31 cellular contexts compared by ENCODE assay signal in genomic region chr6:63676412-63677114, GRCh38. TPM values are rescaled to one million over a fixed set of nuclear protein-coding genes. Genes with fewer than 3 reads are reported as not detected.
DNase-seq lines count a peak whose midpoint lies in the region; ATAC-seq, FAIRE-seq and TF ChIP-seq lines count a peak whose summit lies in the region.
"Had no signal": no experiment of that assay in that cellular context is flagged by ENCODE, and none has a peak within 500 bp of the region (broad histone marks: within the 10 kb centered on the region; RNA-seq: fewer than 3 reads in every experiment).

No MANE protein-coding gene starts in this region.

- no peak overlapping the region for H4K8ac ChIP-seq in mesendoderm (ENCODE audit: low read depth, low read length)

- TF ChIP-seq CTCF in A549 (IDR thresholded peaks at IDR 0.05) (no peak), fibroblast of mammary gland (conservative IDR thresholded peaks at IDR 0.05; ENCODE audit: control insufficient read depth, insufficient read depth, low read depth, low read length) (no peak)

- TF ChIP-seq EP300 in A549 (IDR thresholded peaks at IDR 0.05): no peak

- peaks cover 6% of the 10 kb centered on the region for H3K79me1 ChIP-seq in mesendoderm (ENCODE audit: low read length)

- H3K18ac ChIP-seq in mesendoderm (ENCODE audit: low read length): no peak overlapping the region

- peak overlapping the region; percentile 58; the same call in 2 of the 3 replicates for H3K4me2 ChIP-seq in A549
- no peak overlapping the region for H3K4me2 ChIP-seq in mesendoderm (ENCODE audit: low read length)
- H3K4me2 ChIP-seq: smooth muscle cell had no signal

- DNase-seq in A549 (ENCODE audit: low read depth in 1 of 2, low spot score in 1 of 2): no peak
- peak; percentile 9 for DNase-seq in NCI-H69 (lab: John Stamatoyannopoulos, UW)
- DNase-seq in fibroblast of mammary gland (ENCODE audit: low read depth): peak; percentile 45
- peak; percentile 53 for DNase-seq in mesendoderm
- DNase-seq in NCI-H1436 treated with DMSO at 0.1 percent for 48 hours (lab: John Stamatoyannopoulos, UW): no peak
- no peak for DNase-seq in GM12891 (ENCODE audit: insufficient read length, low spot score)
- DNase-seq in NK-92 treated with Interleukin-12 subunit alpha and Interleukin-12 subunit beta, amount 100 ng/mL, for 24 hours (lab: John Stamatoyannopoulos, UW): no peak
- no peak for DNase-seq in NCI-H1092 (lab: John Stamatoyannopoulos, UW)
- DNase-seq: activated CD4-positive, CD25-positive, alpha-beta regulatory T cell; activated CD8-positive, alpha-beta memory T cell treated with anti-CD3 and anti-CD28 coated beads, Interleukin-2, amount 10 ng/mL, durations not matched to agents 7 days and 5 days; activated naive CD4-positive, alpha-beta T cell treated with anti-CD3 and anti-CD28 coated beads for 36 hours; activated T-cell treated with anti-CD3 and anti-CD28 coated beads, Interleukin-2, amount 50 U/mL, for 48 hours; amniotic stem cell; cortex of kidney; DMS153; endodermal cell; esophagus squamous epithelium; GOT3; mammary epithelial cell; NCI-H1048; NCI-H187 treated with DMSO at 0.1 percent for 48 hours; NCI-H526 treated with DMSO at 0.1 percent for 48 hours; Peyer's patch; stimulated activated CD4-positive, alpha-beta T cell treated with anti-CD3 and anti-CD28 coated beads, Interleukin-1b, Interleukin-23, amount 100 ng/mL, for 48 hours; stimulated activated CD8-positive, alpha-beta memory T cell treated with anti-CD3 and anti-CD28 coated beads, Interleukin-4, amount 100 ng/mL, for 48 hours; stimulated activated naive CD8-positive, alpha-beta T cell treated with anti-CD3 and anti-CD28 coated beads, Interleukin-15, amount 100 ng/mL, for 72 hours; T-helper 1 cell; tibial artery had no signal

- H3K4me3 ChIP-seq in A549 (no peak overlapping the region), fibroblast of mammary gland (ENCODE audit: control insufficient read depth, low read depth, low read length) (no peak overlapping the region), mesendoderm (ENCODE audit: low read length) (no peak overlapping the region)
- H3K4me3 ChIP-seq: esophagus squamous epithelium, Peyer's patch, smooth muscle cell, tibial artery had no signal

- H3K56ac ChIP-seq in mesendoderm (ENCODE audit: low read length): no peak overlapping the region

- H2BK5ac ChIP-seq in mesendoderm (ENCODE audit: low read length): no peak overlapping the region

- FAIRE-seq in A549 (lab: Jason Lieb, UNC) (no peak), GM12891 (lab: Jason Lieb, UNC) (no peak)
- FAIRE-seq: A204.1, keratinocyte had no signal

- H3K4ac ChIP-seq in mesendoderm (ENCODE audit: low read depth, low read length): no peak overlapping the region

- WGBS in A549 (ENCODE audit: missing lambda C conversion rate): 88% methylated on average over 3 of the region's 3 CpGs
- WGBS in mesendoderm (ENCODE audit: extremely low coverage, insufficient coverage, low lambda C conversion rate): no CpG with 5 or more reads among the region's 3 CpGs

- no peak overlapping the region for H3K9ac ChIP-seq in mesendoderm (ENCODE audit: low read length)

- H3K23ac ChIP-seq in mesendoderm (ENCODE audit: low read length): no peak overlapping the region

- H2AK5ac ChIP-seq in mesendoderm (ENCODE audit: low read length): no peak overlapping the region

- H4K5ac ChIP-seq in mesendoderm (ENCODE audit: low read length): no peak overlapping the region

- H2BK120ac ChIP-seq in mesendoderm (ENCODE audit: low read depth, low read length): no peak overlapping the region

- H3K4me1 ChIP-seq in A549: peaks cover 27% of the 10 kb centered on the region
- peaks cover 16% of the 10 kb centered on the region for H3K4me1 ChIP-seq in mesendoderm (ENCODE audit: control insufficient read depth, low read depth, low read length)

- no peaks in the 10 kb centered on the region for H3K9me3 ChIP-seq in A549
- H3K9me3 ChIP-seq: esophagus squamous epithelium, Peyer's patch, tibial artery had no signal

- no peak overlapping the region for H2BK15ac ChIP-seq in mesendoderm (replicated peaks; ENCODE audit: low read depth)

- H3K36me3 ChIP-seq in mesendoderm (ENCODE audit: control insufficient read depth, insufficient read depth, low read length): no peaks in the 10 kb centered on the region
- H3K36me3 ChIP-seq: tibial artery had no signal

- H3K27ac ChIP-seq in A549 (no peak overlapping the region), mesendoderm (ENCODE audit: low read depth, low read length) (no peak overlapping the region)
- H3K27ac ChIP-seq: esophagus squamous epithelium, tibial artery had no signal

- H3K27me3 ChIP-seq in mesendoderm (ENCODE audit: insufficient read depth, low read length, poor library complexity): no peaks in the 10 kb centered on the region
- H3K27me3 ChIP-seq: esophagus squamous epithelium, Peyer's patch, tibial artery had no signal

- CTCF ChIA-PET in A549 (lab: Yijun Ruan, JAX): no interaction called here

- TF ChIP-seq POLR2A in A549 (IDR thresholded peaks at IDR 0.05; ENCODE audit: low read length): no peak
- TF ChIP-seq POLR2A in GM12891 (IDR thresholded peaks at IDR 0.05; ENCODE audit: low read depth, low read length): no peak

- peaks cover 25% of the 10 kb centered on the region for H3K79me2 ChIP-seq in mesendoderm (ENCODE audit: control insufficient read depth, insufficient read depth, low read length)

- TF ChIP-seq RAD21 in A549 (conservative IDR thresholded peaks at IDR 0.05 in 1 of 2, IDR thresholded peaks at IDR 0.05 in 1 of 2): no peak

- peak in 1 of 2 experiments; percentile 35; a peak in 2 of 6 replicates for ATAC-seq in A549
- ATAC-seq: activated CD8-positive, alpha-beta memory T cell treated with anti-CD3 and anti-CD28 coated beads, Interleukin-2, amount 10 ng/mL, durations not matched to agents 7 days and 5 days; stimulated activated naive CD8-positive, alpha-beta T cell treated with anti-CD3 and anti-CD28 coated beads, Interleukin-15, amount 100 ng/mL, for 72 hours had no signal

- POLR2A ChIA-PET in A549 (lab: Yijun Ruan, JAX): no interaction called here

TF ChIP-seq in A549, 52 proteins besides CTCF, POLR2A, EP300 and RAD21:
- TF ChIP-seq MAZ (IDR thresholded peaks at IDR 0.05; ENCODE audit: borderline replicate concordance, low read depth, low read length) (no peak), RNF2 (IDR thresholded peaks at IDR 0.05; ENCODE audit: borderline replicate concordance, low read depth) (no peak), EHF (CRISPR knock-in tag; IDR thresholded peaks at IDR 0.05) (no peak), CBX8 (IDR thresholded peaks at IDR 0.05) (no peak), HOXB13 (CRISPR knock-in tag; IDR thresholded peaks at IDR 0.05; ENCODE audit: low read depth) (no peak), TFCP2L1 (CRISPR knock-in tag; IDR thresholded peaks at IDR 0.05) (no peak), USF2 (IDR thresholded peaks at IDR 0.05) (no peak), MYC (IDR thresholded peaks at IDR 0.05; ENCODE audit: borderline replicate concordance, low read length) (no peak), SMC3 (IDR thresholded peaks at IDR 0.05) (no peak), EHMT2 (IDR thresholded peaks at IDR 0.05; ENCODE audit: low read depth) (no peak), CEBPB (IDR thresholded peaks at IDR 0.05) (no peak)

TF ChIP-seq in GM12891, 5 proteins besides CTCF, POLR2A, EP300 and RAD21:
- TF ChIP-seq PAX5 (IDR thresholded peaks at IDR 0.05; ENCODE audit: insufficient read depth, low read length, severe bottlenecking) (no peak), TAF1 (IDR thresholded peaks at IDR 0.05; ENCODE audit: low read depth, low read length) (no peak), POLR2AphosphoS5 (IDR thresholded peaks at IDR 0.05; ENCODE audit: low read depth, low read length) (no peak), SPI1 (IDR thresholded peaks at IDR 0.05; ENCODE audit: low read depth, low read length) (no peak), POU2F2 (IDR thresholded peaks at IDR 0.05; ENCODE audit: low read depth, low read length) (no peak)

RNA-seq across cellular contexts. Expression of gene PHF3, which starts 41.0 kb away (rescaled TPM):
- polyA plus RNA-seq in A549 (2011; rRNA removed): 19.5 and 28.4 TPM in 2 replicates
- polyA plus RNA-seq in A549 (2012; cell fraction: cytosol; rRNA removed): 2.7 and 2.8 TPM in 2 replicates
- polyA plus RNA-seq in A549 (2012; cell fraction: nucleus; rRNA removed): 2.7 and 2.8 TPM in 2 replicates
- 13.1 to 13.9 TPM (median 13.7 TPM) in 3 replicates for polyA plus RNA-seq in A549 (2017; fragmentation: RNase III; extraction: RNeasy Plus Mini Kit Qiagen cat#74134 plus additional on column Dnase treatment)
- 18.1 and 18.2 TPM in 2 replicates for polyA minus RNA-seq in A549 (2011; rRNA and poly(A)+ RNA removed)
- polyA plus RNA-seq in mesendoderm (2013, experiment 1 of 2): 33.4 TPM
- 34.1 TPM for polyA plus RNA-seq in mesendoderm (2013, experiment 2 of 2)
- 13.0 TPM for polyA plus RNA-seq in GM12891 (2012; ENCODE audit: low read depth, missing spikeins)

Comparison
In these comparisons a context has a peak if more than half of its experiments do, and no peak if none do; other contexts are left out.
1. DNase-seq: peak in NCI-H69 (single experiment), fibroblast of mammary gland (single experiment) and mesendoderm (single experiment); none in A549 (0 of 2), NCI-H1436 treated with DMSO at 0.1 percent for 48 hours (single experiment), GM12891 (single experiment), NK-92 treated with Interleukin-12 subunit alpha and Interleukin-12 subunit beta, amount 100 ng/mL, for 24 hours (single experiment) and NCI-H1092 (single experiment).